ENCODE assay signal across 25 cellular contexts in the genomic region with DNA sequence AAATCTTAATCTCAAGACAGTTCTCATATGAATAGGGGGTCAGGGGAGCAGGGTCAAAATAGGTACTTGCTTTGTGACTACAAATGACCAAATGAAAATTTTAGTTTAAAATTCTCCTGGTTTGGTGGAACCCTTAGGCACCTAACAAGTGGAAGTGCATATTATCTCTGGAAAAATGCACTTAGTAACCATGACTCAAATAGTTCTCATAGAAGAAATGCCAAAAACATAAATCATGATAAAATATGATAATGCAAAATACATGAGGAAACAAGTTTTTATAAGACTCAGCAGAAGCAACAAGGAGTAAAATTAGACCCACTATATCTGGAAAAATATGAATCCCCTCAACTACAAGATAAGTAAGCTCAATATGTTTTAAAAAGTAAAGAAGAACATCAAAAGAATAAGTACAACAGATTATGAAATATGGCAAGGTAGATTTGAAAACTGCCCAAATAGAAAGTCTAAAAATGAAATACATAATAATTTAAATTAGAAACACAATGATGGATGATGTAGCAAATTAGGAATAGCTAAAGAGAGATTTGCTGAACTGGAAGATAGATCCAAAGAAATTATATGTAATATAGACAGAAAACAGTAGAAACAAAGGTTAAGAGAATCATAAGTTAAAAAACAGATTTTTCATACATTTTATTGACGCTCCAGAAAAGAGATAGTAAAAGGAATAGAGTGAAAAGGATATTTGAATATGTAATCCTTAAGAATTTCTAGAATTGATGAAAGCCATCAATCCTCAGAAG.
"Had no signal": no experiment of that assay in that cellular context is flagged by ENCODE, and none has a peak within 500 bp of the region (broad histone marks: within the 10 kb centered on the region; RNA-seq: fewer than 3 reads in every experiment).

No MANE protein-coding gene starts in this region.

- H3K79me2 ChIP-seq: parathyroid adenoma had no signal

- H3K36me3 Mint-ChIP-seq: activated naive CD8-positive, alpha-beta T cell; natural killer cell treated with Interleukin-12 subunit alpha and Interleukin-12 subunit beta and Interleukin-15 and Interleukin-18, amount 100 ng/mL, for 72 hours had no signal

- H3K9me3 Mint-ChIP-seq: activated T-helper 1 cell treated with anti-CD3 and anti-CD28 coated beads, Interleukin-12 subunit alpha, Interleukin-12 subunit beta, Interleukin-2, Interleukin-4 antibody, amounts not matched to agents 30 ng/mL and 10 ng/mL and 1 ng/mL, durations not matched to agents 14 hours and 24 hours and 36 hours; central memory CD8-positive, alpha-beta T cell; natural killer cell treated with Interleukin-12 subunit alpha and Interleukin-12 subunit beta and Interleukin-15 and Interleukin-18, amount 100 ng/mL, for 72 hours had no signal

- ATAC-seq: body of pancreas; lower lobe of right lung; natural killer cell treated with Interleukin-12 subunit alpha and Interleukin-12 subunit beta and Interleukin-15 and Interleukin-18, amount 100 ng/mL, for 72 hours; sciatic nerve had no signal

- H3K9ac ChIP-seq: parathyroid adenoma had no signal

- FAIRE-seq: urothelium cell line had no signal

- H3K27ac Mint-ChIP-seq: activated naive CD8-positive, alpha-beta T cell; activated T-helper 1 cell treated with anti-CD3 and anti-CD28 coated beads, Interleukin-12 subunit alpha, Interleukin-12 subunit beta, Interleukin-2, Interleukin-4 antibody, amounts not matched to agents 30 ng/mL and 10 ng/mL and 1 ng/mL, durations not matched to agents 14 hours and 24 hours and 36 hours; natural killer cell treated with Interleukin-12 subunit alpha and Interleukin-12 subunit beta and Interleukin-15 and Interleukin-18, amount 100 ng/mL, for 72 hours had no signal

- H2AFZ ChIP-seq: parathyroid adenoma had no signal

- H3K9me3 ChIP-seq: body of pancreas, lower lobe of right lung, neutrophil had no signal

- H3K4me3 ChIP-seq: body of pancreas, esophagus squamous epithelium, lower lobe of right lung, tibial nerve had no signal

- H3K36me3 ChIP-seq: esophagus squamous epithelium, lower lobe of right lung, neutrophil, tibial nerve had no signal

- H3K27ac ChIP-seq: body of pancreas, esophagus squamous epithelium, lower lobe of right lung, neutrophil, parathyroid adenoma, tibial nerve, VCaP had no signal

- H3K27me3 ChIP-seq: body of pancreas, esophagus squamous epithelium, neutrophil, tibial nerve had no signal

- H3K4me1 ChIP-seq: esophagus squamous epithelium, lower lobe of right lung, parathyroid adenoma, tibial nerve had no signal

- DNase-seq: activated CD4-positive, CD25-positive, alpha-beta regulatory T cell treated with anti-CD3 and anti-CD28 coated beads, Interleukin-2, amount 50 U/mL, for 72 hours; activated gamma-delta T cell treated with Interleukin-2 at 50 U/mL for 16 hours; amygdala; body of pancreas; cortex of kidney; effector CD4-positive, alpha-beta T cell; esophagus squamous epithelium; foreskin fibroblast; hippocampal formation; islet precursor cell; lower lobe of right lung; stimulated activated CD4-positive, alpha-beta T cell treated with anti-CD3 and anti-CD28 coated beads, Interleukin-1b, Interleukin-23, amount 100 ng/mL, for 48 hours; stimulated activated CD8-positive, alpha-beta memory T cell treated with anti-CD3 and anti-CD28 coated beads, Interleukin-4, amount 100 ng/mL, for 48 hours; stimulated activated naive CD4-positive, alpha-beta T cell; T-helper 2 cell had no signal

- H3K4me3 Mint-ChIP-seq: activated naive CD8-positive, alpha-beta T cell; activated T-helper 1 cell treated with anti-CD3 and anti-CD28 coated beads, Interleukin-12 subunit alpha, Interleukin-12 subunit beta, Interleukin-2, Interleukin-4 antibody, amounts not matched to agents 30 ng/mL and 10 ng/mL and 1 ng/mL, durations not matched to agents 14 hours and 24 hours and 36 hours; central memory CD8-positive, alpha-beta T cell; natural killer cell treated with Interleukin-12 subunit alpha and Interleukin-12 subunit beta and Interleukin-15 and Interleukin-18, amount 100 ng/mL, for 72 hours had no signal

- H3K4me1 Mint-ChIP-seq: central memory CD8-positive, alpha-beta T cell had no signal

- H3K27me3 Mint-ChIP-seq: central memory CD8-positive, alpha-beta T cell; natural killer cell treated with Interleukin-12 subunit alpha and Interleukin-12 subunit beta and Interleukin-15 and Interleukin-18, amount 100 ng/mL, for 72 hours had no signal
